Comparison of ENCODE assay signal across 22 cellular contexts in genomic region chr13:99301056-99301838, GRCh38. TPM values are rescaled to one million over a fixed set of nuclear protein-coding genes. Genes with fewer than 3 reads are reported as not detected.
A peak's percentile ranks its signal among the peaks of the same experiment; 100 is the strongest.
DNase-seq lines count a peak whose midpoint lies in the region; ATAC-seq and TF ChIP-seq lines count a peak whose summit lies in the region.
"Had no signal": no experiment of that assay in that cellular context is flagged by ENCODE, and none has a peak within 500 bp of the region (broad histone marks: within the 10 kb centered on the region; RNA-seq: fewer than 3 reads in every experiment).

No MANE protein-coding gene starts in this region.

- H2AFZ ChIP-seq in OCI-LY7 (ENCODE audit: low read length) (no peak overlapping the region), mesenchymal stem cell (ENCODE audit: low read depth, low read length) (no peak overlapping the region)

- no peak overlapping the region for H2BK120ac ChIP-seq in mesenchymal stem cell (ENCODE audit: low read depth, low read length)

- H3K27ac ChIP-seq in OCI-LY7 (ENCODE audit: low read depth, low read length, poor library complexity, severe bottlenecking): no peak overlapping the region
- H3K27ac ChIP-seq in vagina: peak overlapping the region; percentile 0
- no peak overlapping the region for H3K27ac ChIP-seq in mesenchymal stem cell (ENCODE audit: low read length, poor library complexity, severe bottlenecking)
- H3K27ac ChIP-seq: left ventricle myocardium inferior had no signal

- H2BK12ac ChIP-seq in mesenchymal stem cell (ENCODE audit: low read length in 2 of 2): no peak overlapping the region

- H3K14ac ChIP-seq in mesenchymal stem cell (ENCODE audit: low read length in 2 of 2): no peak overlapping the region

- H4K91ac ChIP-seq in mesenchymal stem cell (ENCODE audit: low read length): no peak overlapping the region

- TF ChIP-seq CTCF in OCI-LY7 (conservative IDR thresholded peaks at IDR 0.05; ENCODE audit: low read length): no peak
- TF ChIP-seq CTCF in vagina (IDR thresholded peaks at IDR 0.05): no peak

- peaks cover 17% of the 10 kb centered on the region for H3K79me1 ChIP-seq in mesenchymal stem cell (replicated peaks; ENCODE audit: low read length, poor library complexity, severe bottlenecking)

- H3K4me1 ChIP-seq in OCI-LY7 (ENCODE audit: insufficient read depth, low read length, poor library complexity, severe bottlenecking): peaks cover 19% of the 10 kb centered on the region
- H3K4me1 ChIP-seq in vagina: no peaks in the 10 kb centered on the region
- peaks cover 6% of the 10 kb centered on the region for H3K4me1 ChIP-seq in mesenchymal stem cell (ENCODE audit: control insufficient read depth, insufficient read depth, low read depth, low read length)
- H3K4me1 ChIP-seq: left ventricle myocardium inferior had no signal

- H3K9me2 ChIP-seq in OCI-LY7 (ENCODE audit: insufficient read depth, low read length): no peaks in the 10 kb centered on the region

- H3K9me3 ChIP-seq in OCI-LY7 (ENCODE audit: low read length) (no peaks in the 10 kb centered on the region), vagina (no peaks in the 10 kb centered on the region), mesenchymal stem cell (ENCODE audit: control insufficient read depth, low read length) (no peaks in the 10 kb centered on the region)
- H3K9me3 ChIP-seq: left ventricle myocardium inferior had no signal

- H3K4me3 ChIP-seq in OCI-LY7 (ENCODE audit: low read depth, low read length, poor library complexity, severe bottlenecking) (no peak overlapping the region), vagina (no peak overlapping the region), mesenchymal stem cell (ENCODE audit: insufficient read depth in 1 of 2, low read depth in 1 of 2, low read length in 2 of 2) (no peak overlapping the region)
- H3K4me3 ChIP-seq: left ventricle myocardium inferior had no signal

- no peak overlapping the region for H2AK5ac ChIP-seq in mesenchymal stem cell (ENCODE audit: low read length, severe bottlenecking)

- H3K23ac ChIP-seq in mesenchymal stem cell (ENCODE audit: low read length in 2 of 2): no peak overlapping the region

- TF ChIP-seq POLR2A in vagina (IDR thresholded peaks at IDR 0.05): no peak

- H2BK5ac ChIP-seq in mesenchymal stem cell (ENCODE audit: low read depth, low read length, poor library complexity, severe bottlenecking): no peak overlapping the region

- peaks cover 84% of the 10 kb centered on the region for H3K4me1 Mint-ChIP-seq in activated naive CD4-positive, alpha-beta T cell treated with anti-CD3 and anti-CD28 coated beads, Interleukin-2, amount 50 U/mL, for 24 hours
- peaks cover 47% of the 10 kb centered on the region for H3K4me1 Mint-ChIP-seq in memory B cell

- no peak overlapping the region for H2BK15ac ChIP-seq in mesenchymal stem cell (ENCODE audit: low read depth, poor library complexity, severe bottlenecking)

- peaks cover 14% of the 10 kb centered on the region for H3K36me3 Mint-ChIP-seq in activated naive CD4-positive, alpha-beta T cell treated with anti-CD3 and anti-CD28 coated beads, Interleukin-2, amount 50 U/mL, for 24 hours
- peaks cover 42 to 53% of the 10 kb centered on the region in 2 donors for H3K36me3 Mint-ChIP-seq in activated naive CD4-positive, alpha-beta T cell treated with anti-CD3 and anti-CD28 coated beads, Interleukin-2, amount 50 U/mL, for 72 hours
- peaks cover 33% of the 10 kb centered on the region for H3K36me3 Mint-ChIP-seq in memory B cell

- H3K27ac Mint-ChIP-seq in activated naive CD4-positive, alpha-beta T cell treated with anti-CD3 and anti-CD28 coated beads, Interleukin-2, amount 50 U/mL, for 24 hours: peak overlapping the region; percentile 32
- peak overlapping the region in 1 of 2 donors; percentile 39 for H3K27ac Mint-ChIP-seq in activated naive CD4-positive, alpha-beta T cell treated with anti-CD3 and anti-CD28 coated beads, Interleukin-2, amount 50 U/mL, for 72 hours
- peak overlapping the region; percentile 87 for H3K27ac Mint-ChIP-seq in memory B cell
- H3K27ac Mint-ChIP-seq: brain, HFFc6 had no signal

- H4K8ac ChIP-seq in mesenchymal stem cell (ENCODE audit: low read length): no peak overlapping the region

- no peak overlapping the region for H3K18ac ChIP-seq in mesenchymal stem cell (ENCODE audit: low read depth in 1 of 2, low read length in 2 of 2)

- H3K4ac ChIP-seq in mesenchymal stem cell (ENCODE audit: low read depth in 1 of 2, low read length in 2 of 2): no peak overlapping the region

- CTCF ChIA-PET in OCI-LY7 (lab: Charles Lee; ENCODE audit: unreplicated experiment): no interaction called here

- intact Hi-C loops in OCI-LY7 (cut with micrococcal nuclease; ENCODE audit: unreplicated experiment) (no loop called here), vagina (cut with DNase I) (no loop called here)

- POLR2A ChIA-PET in OCI-LY7 (lab: Charles Lee): interaction anchor here (1.6 kb wide), 1 partner anchor 26 kb away, joined by 7 read pairs; no protein-coding TSS in a partner anchor

- H3K9ac ChIP-seq in mesenchymal stem cell (ENCODE audit: low read length): no peak overlapping the region

- no peaks in the 10 kb centered on the region for H3K36me3 ChIP-seq in OCI-LY7 (ENCODE audit: insufficient read depth, low read length)
- no peaks in the 10 kb centered on the region for H3K36me3 ChIP-seq in vagina
- peaks cover 0 to 5% of the 10 kb centered on the region in 2 experiments for H3K36me3 ChIP-seq in mesenchymal stem cell (ENCODE audit: control insufficient read depth in 1 of 2, insufficient read depth in 2 of 2, low read depth in 1 of 2, low read length in 2 of 2)
- H3K36me3 ChIP-seq: left ventricle myocardium inferior had no signal

- no peak for ATAC-seq in activated naive CD4-positive, alpha-beta T cell treated with anti-CD3 and anti-CD28 coated beads, Interleukin-2, amount 50 U/mL, for 72 hours
- ATAC-seq in memory B cell (ENCODE audit: low read depth): peak; percentile 19

- H3K27me3 ChIP-seq in vagina (no peaks in the 10 kb centered on the region), mesenchymal stem cell (ENCODE audit: control insufficient read depth in 1 of 2, insufficient read depth in 1 of 2, low read length in 2 of 2) (no peaks in the 10 kb centered on the region)

- no peak for DNase-seq in activated naive CD4-positive, alpha-beta T cell treated with anti-CD3 and anti-CD28 coated beads, Interleukin-2, amount 50 U/mL, for 72 hours (ENCODE audit: low spot score in 2 of 2)
- no peak for DNase-seq in OCI-LY7 (ENCODE audit: low spot score)
- DNase-seq in memory B cell (ENCODE audit: low spot score in 2 of 2): no peak
- DNase-seq in vagina (ENCODE audit: extremely low spot score in 2 of 2): no peak
- DNase-seq in mesenchymal stem cell: no peak
- no peak for DNase-seq in activated CD4-positive, CD25-positive, alpha-beta regulatory T cell (lab: John Stamatoyannopoulos, UW)
- no peak for DNase-seq in DMS79 treated with DMSO at 0.1 percent for 48 hours (lab: John Stamatoyannopoulos, UW)
- DNase-seq: activated CD4-positive, alpha-beta T cell treated with anti-CD3 and anti-CD28 coated beads, Interleukin-2, amount 50 U/mL, for 48 hours; activated gamma-delta T cell treated with Interleukin-2 at 50 U/mL for 16 hours; erythroblast; HFFc6; IMR-90; left ventricle myocardium inferior; NCI-H187 treated with DMSO at 0.1 percent for 48 hours; NCI-H510A; nephron progenitor cell; stimulated activated CD4-positive, alpha-beta T cell treated with anti-CD3 and anti-CD28 coated beads, Interleukin-15, amount 100 ng/mL, for 24 hours had no signal

- peaks cover 6% of the 10 kb centered on the region; the same call in 1 of the 2 replicates for H4K20me1 ChIP-seq in OCI-LY7 (ENCODE audit: insufficient read depth, low read length)

- H3K9me3 Mint-ChIP-seq in activated naive CD4-positive, alpha-beta T cell treated with anti-CD3 and anti-CD28 coated beads, Interleukin-2, amount 50 U/mL, for 24 hours: no peaks in the 10 kb centered on the region
- H3K9me3 Mint-ChIP-seq in activated naive CD4-positive, alpha-beta T cell treated with anti-CD3 and anti-CD28 coated beads, Interleukin-2, amount 50 U/mL, for 72 hours: no peaks in the 10 kb centered on the region
- H3K9me3 Mint-ChIP-seq in memory B cell: no peaks in the 10 kb centered on the region
- H3K9me3 Mint-ChIP-seq: brain; dendritic cell treated with granulocyte-macrophage colony-stimulating factor and Interleukin-4, amounts not matched to agents 40 ng/mL and 50 ng/mL, for 4 days; HFFc6; nephron progenitor cell had no signal

- H3K4me2 ChIP-seq in OCI-LY7 (ENCODE audit: low read length) (peak overlapping the region; percentile 42), mesenchymal stem cell (ENCODE audit: low read length, poor library complexity, severe bottlenecking) (no peak overlapping the region)

- H3K27me3 Mint-ChIP-seq in activated naive CD4-positive, alpha-beta T cell treated with anti-CD3 and anti-CD28 coated beads, Interleukin-2, amount 50 U/mL, for 24 hours: no peaks in the 10 kb centered on the region
- no peaks in the 10 kb centered on the region for H3K27me3 Mint-ChIP-seq in memory B cell
- H3K27me3 Mint-ChIP-seq: brain; dendritic cell treated with granulocyte-macrophage colony-stimulating factor and Interleukin-4, amounts not matched to agents 40 ng/mL and 50 ng/mL, for 4 days had no signal

- 98% methylated on average over 6 of the region's 7 CpGs for WGBS in mesenchymal stem cell

- H3K4me3 Mint-ChIP-seq in activated naive CD4-positive, alpha-beta T cell treated with anti-CD3 and anti-CD28 coated beads, Interleukin-2, amount 50 U/mL, for 24 hours: peak overlapping the region; percentile 66
- peak overlapping the region; percentile 62 for H3K4me3 Mint-ChIP-seq in memory B cell
- H3K4me3 Mint-ChIP-seq: brain, HFFc6, nephron progenitor cell had no signal

- H3K79me2 ChIP-seq in OCI-LY7 (ENCODE audit: insufficient read depth, low read depth, low read length): no peaks in the 10 kb centered on the region

- no TSS peak for BruUV-seq in OCI-LY7 (replicated peaks; lab: Mats Ljungman, UMichigan)

RNA-seq across cellular contexts. Expression of gene GPR183, which starts 6.0 kb away (rescaled TPM):
- total RNA-seq in activated naive CD4-positive, alpha-beta T cell treated with anti-CD3 and anti-CD28 coated beads, Interleukin-2, amount 50 U/mL, for 72 hours: 10 to 100 TPM; 55.0 to 55.4 TPM
- total RNA-seq in OCI-LY7 (2014; rRNA removed; shearing (Covaris generic)): not detected in 2 replicates
- not detected in 2 replicates for total RNA-seq in OCI-LY7 (2022)
- total RNA-seq in vagina: 12.0 TPM
- 8.4 TPM for polyA plus RNA-seq in mesenchymal stem cell (2013, experiment 1 of 2)
- 8.1 TPM for polyA plus RNA-seq in mesenchymal stem cell (2013, experiment 2 of 2)
- total RNA-seq: pulmonary artery endothelial cell, SK-MEL-5 had no signal

RNA-seq across cellular contexts. Expression of gene GPR18, which starts 43.1 kb away (rescaled TPM):
- 1 to 10 TPM; 2.0 to 8.4 TPM for total RNA-seq in activated naive CD4-positive, alpha-beta T cell treated with anti-CD3 and anti-CD28 coated beads, Interleukin-2, amount 50 U/mL, for 72 hours
- 6.6 and 13.7 TPM in 2 replicates for total RNA-seq in OCI-LY7 (2014; rRNA removed; shearing (Covaris generic))
- 10.9 and 15.1 TPM in 2 replicates for total RNA-seq in OCI-LY7 (2022)
- total RNA-seq in vagina: not detected
- 0.03 TPM for polyA plus RNA-seq in mesenchymal stem cell (2013, experiment 1 of 2)
- not detected for polyA plus RNA-seq in mesenchymal stem cell (2013, experiment 2 of 2)
- total RNA-seq: HFFc6, IMR-90, left ventricle myocardium inferior, pulmonary artery endothelial cell had no signal
- polyA plus RNA-seq: IMR-90 had no signal

Comparison
In these comparisons a context has a peak if more than half of its experiments do, and no peak if none do; other contexts are left out.
1. RNA of gene GPR183, which starts 6.0 kb away (total RNA-seq): 55.0 to 55.4 TPM in activated naive CD4-positive, alpha-beta T cell treated with anti-CD3 and anti-CD28 coated beads, Interleukin-2, amount 50 U/mL, for 72 hours and 12.0 TPM in vagina (single experiment); not detected in OCI-LY7; every median in the first group is over 10 times any median in the second.